ENCODE assay signal across 8 cellular contexts in genomic region chr2:233100192-233100998, GRCh38. TPM values are rescaled to one million over a fixed set of nuclear protein-coding genes. Genes with fewer than 3 reads are reported as not detected.
DNase-seq lines count a peak whose midpoint lies in the region; ATAC-seq, FAIRE-seq and TF ChIP-seq lines count a peak whose summit lies in the region.

No MANE protein-coding gene starts in this region.

- no peak overlapping the region for H3K4me3 Mint-ChIP-seq in endothelial cell (ENCODE audit: unreplicated experiment)

- H3K27me3 Mint-ChIP-seq in endothelial cell (ENCODE audit: unreplicated experiment), result peaks cover 8% of the 10 kb centered on the region

- no peaks in the 10 kb centered on the region for H3K9me3 ChIP-seq in left lung

- H3K4me3 ChIP-seq in left lung, result no peak overlapping the region

- TF ChIP-seq CTCF in endothelial cell (IDR thresholded peaks at IDR 0.05; ENCODE audit: unreplicated experiment), result no peak
- TF ChIP-seq CTCF in left lung (IDR thresholded peaks at IDR 0.05), result no peak

- intact Hi-C loops in left lung (cut with DNase I), result no loop called here

- H3K4me1 ChIP-seq in left lung, result peaks cover 0 to 14% of the 10 kb centered on the region in 2 donors

- TF ChIP-seq POLR2A in GM12891 (IDR thresholded peaks at IDR 0.05; ENCODE audit: low read depth, low read length), result no peak; the same call in 1 of the 2 replicates

- H3K27ac ChIP-seq in left lung, result peak overlapping the region in 1 of 2 donors; percentile 33

- peak; percentile 80 for ATAC-seq in GM21825 (IDR thresholded peaks at IDR 0.05; ENCODE audit: unreplicated experiment)
- peak; percentile 79 to 83 for ATAC-seq in activated naive CD4-positive, alpha-beta T cell treated with anti-CD3 and anti-CD28 coated beads, Interleukin-2, amount 50 U/mL, for 72 hours
- no peak for ATAC-seq in left lung

- no peaks in the 10 kb centered on the region for H3K36me3 ChIP-seq in left lung

- peaks cover 8% of the 10 kb centered on the region for H3K4me1 Mint-ChIP-seq in endothelial cell (ENCODE audit: unreplicated experiment)

- peaks cover 19 to 37% of the 10 kb centered on the region in 2 donors for H3K36me3 Mint-ChIP-seq in activated naive CD4-positive, alpha-beta T cell treated with anti-CD3 and anti-CD28 coated beads, Interleukin-2, amount 50 U/mL, for 72 hours
- peaks cover 34% of the 10 kb centered on the region for H3K36me3 Mint-ChIP-seq in endothelial cell (ENCODE audit: low read depth, unreplicated experiment)

- peaks cover 0 to 10% of the 10 kb centered on the region in 2 donors for H3K9me3 Mint-ChIP-seq in activated naive CD4-positive, alpha-beta T cell treated with anti-CD3 and anti-CD28 coated beads, Interleukin-2, amount 50 U/mL, for 72 hours
- no peaks in the 10 kb centered on the region for H3K9me3 Mint-ChIP-seq in endothelial cell (ENCODE audit: unreplicated experiment)

- FAIRE-seq in GM12891 (lab: Jason Lieb, UNC), result peak; percentile 97

- no peaks in the 10 kb centered on the region for H3K27me3 ChIP-seq in left lung

- DNase-seq in GM12891 (ENCODE audit: insufficient read length, low spot score), result no peak
- DNase-seq in MV-4-11 (lab: John Stamatoyannopoulos, UW), result peak; percentile 56
- peak in 1 of 2 donors; percentile 41 for DNase-seq in activated naive CD4-positive, alpha-beta T cell treated with anti-CD3 and anti-CD28 coated beads, Interleukin-2, amount 50 U/mL, for 72 hours (ENCODE audit: low spot score in 2 of 2)
- DNase-seq in stimulated activated naive CD4-positive, alpha-beta T cell treated with Interleukin-2 at 50 U/mL for 16 hours (lab: John Stamatoyannopoulos, UW), result peak; percentile 59
- no peak for DNase-seq in endothelial cell (ENCODE audit: low spot score)
- DNase-seq in NCI-H748 (lab: John Stamatoyannopoulos, UW; ENCODE audit: unreplicated experiment), result no peak
- no peak for DNase-seq in left lung

- peak overlapping the region; percentile 72 to 89 for H3K27ac Mint-ChIP-seq in activated naive CD4-positive, alpha-beta T cell treated with anti-CD3 and anti-CD28 coated beads, Interleukin-2, amount 50 U/mL, for 72 hours
- no peak overlapping the region for H3K27ac Mint-ChIP-seq in endothelial cell (ENCODE audit: unreplicated experiment)

TF ChIP-seq in GM12891, 5 proteins besides CTCF, POLR2A, EP300 and RAD21:
- peak; percentile 23; the same call in 1 of the 2 replicates for TF ChIP-seq POU2F2 (IDR thresholded peaks at IDR 0.05; ENCODE audit: low read depth, low read length)
- peak; percentile 40; the same call in 1 of the 2 replicates for TF ChIP-seq TAF1 (IDR thresholded peaks at IDR 0.05; ENCODE audit: low read depth, low read length)
- peak; percentile 97 for TF ChIP-seq SPI1 (IDR thresholded peaks at IDR 0.05; ENCODE audit: low read depth, low read length)
- peak; percentile 71 for TF ChIP-seq POLR2AphosphoS5 (IDR thresholded peaks at IDR 0.05; ENCODE audit: low read depth, low read length)
- TF ChIP-seq PAX5 (IDR thresholded peaks at IDR 0.05; ENCODE audit: insufficient read depth, low read length, severe bottlenecking), result no peak

RNA-seq across cellular contexts. Expression of gene INPP5D, which starts 40.3 kb away (rescaled TPM):
- polyA plus RNA-seq in GM12891 (2012; ENCODE audit: low read depth, missing spikeins), result 62.2 TPM
- total RNA-seq in activated naive CD4-positive, alpha-beta T cell treated with anti-CD3 and anti-CD28 coated beads, Interleukin-2, amount 50 U/mL, for 72 hours, result 10 to 100 TPM; 70.7 to 71.1 TPM
- total RNA-seq in endothelial cell (ENCODE audit: unreplicated experiment) (79.2 TPM), left lung (10 to 100 TPM; 15.3 to 40.5 TPM)

Comparison
In these comparisons a context has a peak if more than half of its experiments do, and no peak if none do; other contexts are left out.
1. DNase-seq: peak in MV-4-11 (single experiment) and stimulated activated naive CD4-positive, alpha-beta T cell treated with Interleukin-2 at 50 U/mL for 16 hours (single experiment); none in GM12891 (single experiment), endothelial cell (single experiment), NCI-H748 (single experiment) and left lung (0 of 2).